ENCODE assay signal across 38 cellular contexts in the genomic region with DNA sequence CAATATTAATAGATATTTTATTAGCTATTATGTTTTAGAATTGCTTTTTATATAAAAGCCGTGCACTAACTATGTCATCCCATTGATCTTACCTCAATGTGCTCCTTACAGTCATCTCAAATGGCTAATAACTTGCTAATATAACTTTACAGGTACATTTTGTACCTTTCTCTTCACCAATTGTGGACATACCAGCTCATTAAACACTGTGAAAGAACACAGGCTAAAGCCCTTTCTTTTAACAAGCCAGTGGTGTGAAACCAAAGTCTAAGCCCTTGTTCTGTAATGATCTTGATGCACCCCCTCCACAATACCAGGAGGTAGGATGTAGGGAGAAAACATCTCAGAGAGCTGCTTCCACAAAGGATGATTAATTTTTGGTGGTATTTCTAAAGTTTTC.
"Had no signal": no experiment of that assay in that cellular context is flagged by ENCODE, and none has a peak within 500 bp of the region (broad histone marks: within the 10 kb centered on the region; RNA-seq: fewer than 3 reads in every experiment).

No MANE protein-coding gene starts in this region.

- H3K4me3 ChIP-seq: adrenal gland, ascending aorta, body of pancreas, breast epithelium, cardiac muscle cell had no signal

- H3K27ac ChIP-seq: adrenal gland, ascending aorta, body of pancreas, brain microvascular endothelial cell, breast epithelium, cardiac muscle cell had no signal

- H3K27me3 ChIP-seq: adrenal gland, ascending aorta, body of pancreas, brain microvascular endothelial cell, breast epithelium, cardiac muscle cell had no signal

- H3K4me3 Mint-ChIP-seq: activated naive CD4-positive, alpha-beta T cell treated with anti-CD3 and anti-CD28 coated beads for 36 hours; activated naive CD4-positive, alpha-beta T cell treated with anti-CD3 and anti-CD28 coated beads, Interleukin-2, amount 10 ng/mL, durations not matched to agents 7 days and 5 days; activated naive CD4-positive, alpha-beta T cell treated with anti-CD3 and anti-CD28 coated beads, Interleukin-2, amount 50 U/mL, for 24 hours; activated naive CD8-positive, alpha-beta T cell; activated naive CD8-positive, alpha-beta T cell treated with anti-CD3 and anti-CD28 coated beads for 36 hours; activated naive CD8-positive, alpha-beta T cell treated with anti-CD3 and anti-CD28 coated beads, Interleukin-2, amount 10 ng/mL, durations not matched to agents 7 days and 5 days; activated naive CD8-positive, alpha-beta T cell treated with anti-CD3 and anti-CD28 coated beads, Interleukin-2, amount 50 U/mL, for 24 hours; activated T-cell treated with anti-CD3 and anti-CD28 coated beads, Interleukin-2, amount 50 U/mL, for 24 hours; activated T-cell treated with anti-CD3 and anti-CD28 coated beads, Interleukin-2, amount 50 U/mL, for 4 hours; activated T-cell treated with anti-CD3 and anti-CD28 coated beads, Interleukin-2, amount 50 U/mL, for 72 hours; activated T-helper 1 cell treated with anti-CD3 and anti-CD28 coated beads, Interleukin-12 subunit alpha, Interleukin-12 subunit beta, Interleukin-2, Interleukin-4 antibody, amounts not matched to agents 30 ng/mL and 10 ng/mL and 1 ng/mL, durations not matched to agents 14 hours and 24 hours and 36 hours; activated T-helper 17 cell treated with anti-CD3 and anti-CD28 coated beads, Interleukin-2, amount 50 U/mL, for 72 hours; brain; central memory CD8-positive, alpha-beta T cell had no signal

- H3K27me3 Mint-ChIP-seq: activated naive CD4-positive, alpha-beta T cell treated with anti-CD3 and anti-CD28 coated beads, Interleukin-2, amount 10 ng/mL, durations not matched to agents 7 days and 5 days; activated naive CD4-positive, alpha-beta T cell treated with anti-CD3 and anti-CD28 coated beads, Interleukin-2, amount 50 U/mL, for 24 hours; activated naive CD8-positive, alpha-beta T cell; activated naive CD8-positive, alpha-beta T cell treated with anti-CD3 and anti-CD28 coated beads for 36 hours; activated naive CD8-positive, alpha-beta T cell treated with anti-CD3 and anti-CD28 coated beads, Interleukin-2, amount 10 ng/mL, durations not matched to agents 7 days and 5 days; activated naive CD8-positive, alpha-beta T cell treated with anti-CD3 and anti-CD28 coated beads, Interleukin-2, amount 50 U/mL, for 24 hours; activated T-cell treated with anti-CD3 and anti-CD28 coated beads, Interleukin-2, amount 50 U/mL, for 24 hours; activated T-helper 17 cell treated with anti-CD3 and anti-CD28 coated beads, Interleukin-2, amount 50 U/mL, for 72 hours; central memory CD8-positive, alpha-beta T cell had no signal

- H3K9me3 ChIP-seq: adrenal gland had no signal

- H3K4me1 ChIP-seq: adrenal gland, ascending aorta, body of pancreas, breast epithelium had no signal

- DNase-seq: activated effector memory CD4-positive, alpha-beta T cell treated with anti-CD3 and anti-CD28 coated beads, Interleukin-2, amount 50 U/mL, for 16 hours; activated effector memory CD4-positive, alpha-beta T cell treated with Interleukin-2 at 50 U/mL for 16 hours; activated gamma-delta T cell; activated gamma-delta T cell treated with Interleukin-2 at 50 U/mL for 16 hours; activated naive CD4-positive, alpha-beta T cell; activated naive CD4-positive, alpha-beta T cell treated with anti-CD3 and anti-CD28 coated beads for 36 hours; activated naive CD4-positive, alpha-beta T cell treated with anti-CD3 and anti-CD28 coated beads, Interleukin-2, amount 10 ng/mL, durations not matched to agents 7 days and 5 days; activated naive CD4-positive, alpha-beta T cell treated with anti-CD3 and anti-CD28 coated beads, Interleukin-2, amount 50 U/mL, for 16 hours; activated naive CD4-positive, alpha-beta T cell treated with Interleukin-2 at 50 U/mL for 16 hours; activated naive CD8-positive, alpha-beta T cell treated with anti-CD3 and anti-CD28 coated beads for 36 hours; activated naive CD8-positive, alpha-beta T cell treated with anti-CD3 and anti-CD28 coated beads, Interleukin-2, amount 10 ng/mL, durations not matched to agents 7 days and 5 days; activated naive CD8-positive, alpha-beta T cell treated with anti-CD3 and anti-CD28 coated beads, Interleukin-2, amount 50 U/mL, for 24 hours; activated T-cell treated with anti-CD3 and anti-CD28 coated beads, Interleukin-2, amount 50 U/mL, for 1 hour; activated T-cell treated with anti-CD3 and anti-CD28 coated beads, Interleukin-2, amount 50 U/mL, for 24 hours; activated T-cell treated with anti-CD3 and anti-CD28 coated beads, Interleukin-2, amount 50 U/mL, for 4 hours; activated T-cell treated with anti-CD3 and anti-CD28 coated beads, Interleukin-2, amount 50 U/mL, for 48 hours; activated T-cell treated with anti-CD3 and anti-CD28 coated beads, Interleukin-2, amount 50 U/mL, for 72 hours; adrenal gland; amniotic stem cell; amygdala; anterior cingulate cortex; aorta; body of pancreas; brain microvascular endothelial cell; caudate nucleus; central memory CD4-positive, alpha-beta T cell; cerebellar nuclear complex had no signal

- H3K27ac Mint-ChIP-seq: activated naive CD4-positive, alpha-beta T cell treated with anti-CD3 and anti-CD28 coated beads for 36 hours; activated naive CD4-positive, alpha-beta T cell treated with anti-CD3 and anti-CD28 coated beads, Interleukin-2, amount 10 ng/mL, durations not matched to agents 7 days and 5 days; activated naive CD4-positive, alpha-beta T cell treated with anti-CD3 and anti-CD28 coated beads, Interleukin-2, amount 50 U/mL, for 24 hours; activated naive CD4-positive, alpha-beta T cell treated with anti-CD3 and anti-CD28 coated beads, Interleukin-2, amount 50 U/mL, for 72 hours; activated naive CD8-positive, alpha-beta T cell; activated naive CD8-positive, alpha-beta T cell treated with anti-CD3 and anti-CD28 coated beads for 36 hours; activated naive CD8-positive, alpha-beta T cell treated with anti-CD3 and anti-CD28 coated beads, Interleukin-2, amount 10 ng/mL, durations not matched to agents 7 days and 5 days; activated naive CD8-positive, alpha-beta T cell treated with anti-CD3 and anti-CD28 coated beads, Interleukin-2, amount 50 U/mL, for 24 hours; activated T-cell treated with anti-CD3 and anti-CD28 coated beads, Interleukin-2, amount 50 U/mL, for 24 hours; activated T-cell treated with anti-CD3 and anti-CD28 coated beads, Interleukin-2, amount 50 U/mL, for 72 hours; activated T-helper 1 cell treated with anti-CD3 and anti-CD28 coated beads, Interleukin-12 subunit alpha, Interleukin-12 subunit beta, Interleukin-2, Interleukin-4 antibody, amounts not matched to agents 30 ng/mL and 10 ng/mL and 1 ng/mL, durations not matched to agents 14 hours and 24 hours and 36 hours; activated T-helper 17 cell treated with anti-CD3 and anti-CD28 coated beads, Interleukin-2, amount 50 U/mL, for 72 hours; activated T-helper 2 cell treated with anti-CD3 and anti-CD28 coated beads, Interferon-gamma antibody, Interleukin-2, Interleukin-4, amounts not matched to agents 10 μg/mL and 5 μg/mL and 100 μg/mL, durations not matched to agents 14 hours and 24 hours and 36 hours; brain had no signal

- H3K36me3 Mint-ChIP-seq: activated naive CD4-positive, alpha-beta T cell treated with anti-CD3 and anti-CD28 coated beads, Interleukin-2, amount 10 ng/mL, durations not matched to agents 7 days and 5 days; activated naive CD8-positive, alpha-beta T cell; activated naive CD8-positive, alpha-beta T cell treated with anti-CD3 and anti-CD28 coated beads for 36 hours; activated naive CD8-positive, alpha-beta T cell treated with anti-CD3 and anti-CD28 coated beads, Interleukin-2, amount 10 ng/mL, durations not matched to agents 7 days and 5 days; brain had no signal

- H3K4me1 Mint-ChIP-seq: activated naive CD4-positive, alpha-beta T cell treated with anti-CD3 and anti-CD28 coated beads, Interleukin-2, amount 10 ng/mL, durations not matched to agents 7 days and 5 days; activated naive CD4-positive, alpha-beta T cell treated with anti-CD3 and anti-CD28 coated beads, Interleukin-2, amount 50 U/mL, for 24 hours; activated naive CD8-positive, alpha-beta T cell treated with anti-CD3 and anti-CD28 coated beads for 36 hours; activated naive CD8-positive, alpha-beta T cell treated with anti-CD3 and anti-CD28 coated beads, Interleukin-2, amount 10 ng/mL, durations not matched to agents 7 days and 5 days; activated naive CD8-positive, alpha-beta T cell treated with anti-CD3 and anti-CD28 coated beads, Interleukin-2, amount 50 U/mL, for 24 hours; activated T-helper 17 cell treated with anti-CD3 and anti-CD28 coated beads, Interleukin-2, amount 50 U/mL, for 72 hours; brain; central memory CD8-positive, alpha-beta T cell had no signal

- H3K36me3 ChIP-seq: adrenal gland, ascending aorta, brain microvascular endothelial cell, breast epithelium, cardiac muscle cell had no signal

- ATAC-seq: activated naive CD4-positive, alpha-beta T cell treated with anti-CD3 and anti-CD28 coated beads, Interleukin-2, amount 50 U/mL, for 72 hours; activated naive CD8-positive, alpha-beta T cell treated with anti-CD3 and anti-CD28 coated beads, Interleukin-2, amount 50 U/mL, for 24 hours; activated T-cell treated with anti-CD3 and anti-CD28 coated beads, Interleukin-2, amount 50 U/mL, for 4 hours; activated T-cell treated with anti-CD3 and anti-CD28 coated beads, Interleukin-2, amount 50 U/mL, for 72 hours; activated T-helper 17 cell treated with anti-CD3 and anti-CD28 coated beads, Interleukin-2, amount 50 U/mL, for 72 hours; body of pancreas had no signal
